ENCODE assay signal across 7 cellular contexts in genomic region chr6:15663057-15663638, GRCh38. TPM values are rescaled to one million over a fixed set of nuclear protein-coding genes. Genes with fewer than 3 reads are reported as not detected.
A peak's percentile ranks its signal among the peaks of the same experiment; 100 is the strongest.
DNase-seq lines count a peak whose midpoint lies in the region; ATAC-seq and TF ChIP-seq lines count a peak whose summit lies in the region.

No MANE protein-coding gene starts in this region.

- no peak for TF ChIP-seq CTCF in HCT116 (IDR thresholded peaks at IDR 0.05 in 2 of 3, conservative IDR thresholded peaks at IDR 0.05 in 1 of 3; ENCODE audit: borderline replicate concordance in 1 of 3, insufficient read depth in 1 of 3, low read depth in 2 of 3, low read length in 2 of 3)
- no peak for TF ChIP-seq CTCF in neural crest cell (conservative IDR thresholded peaks at IDR 0.05)

- no TSS peak for BruUV-seq in HCT116 (replicated peaks; lab: Mats Ljungman, UMichigan)

- TF ChIP-seq RAD21 in HCT116 (IDR thresholded peaks at IDR 0.05; ENCODE audit: low read depth), result no peak

- no peaks in the 10 kb centered on the region for H4K20me1 ChIP-seq in HCT116 (ENCODE audit: insufficient read depth)

- H3K27me3 Mint-ChIP-seq in neural crest cell (ENCODE audit: low read depth), result peaks cover 36% of the 10 kb centered on the region

- peaks cover 10% of the 10 kb centered on the region; the same call in 1 of the 2 replicates for H3K79me2 ChIP-seq in HCT116 (ENCODE audit: insufficient read depth, low read length)

- no peak for TF ChIP-seq POLR2A in HCT116 (IDR thresholded peaks at IDR 0.05; ENCODE audit: borderline replicate concordance, extremely low read depth, insufficient read depth, insufficient read length)

- peak overlapping the region; percentile 65 for H3K9ac ChIP-seq in HCT116 (ENCODE audit: low read length)

- DNase-seq in DMS79 (lab: John Stamatoyannopoulos, UW) (peak; percentile 55), HCT116 (ENCODE audit: low read depth, low spot score) (peak; percentile 34), SJSA1 (ENCODE audit: low read depth in 1 of 2, low spot score in 2 of 2) (peak in 1 of 2 experiments; percentile 80), epidermal melanocyte (ENCODE audit: insufficient read length, low spot score) (peak; percentile 91), neural crest cell (ENCODE audit: low read depth, low spot score) (no peak), NCI-H1105 (lab: John Stamatoyannopoulos, UW) (no peak), NCI-H2107 (lab: John Stamatoyannopoulos, UW) (no peak)

- H3K9me3 ChIP-seq in HCT116 (ENCODE audit: control insufficient read depth in 1 of 2, insufficient read depth in 1 of 2, low read depth in 1 of 2, low read length in 2 of 2), result no peaks in the 10 kb centered on the region
- H3K9me3 ChIP-seq in SJSA1 (replicated peaks), result no peaks in the 10 kb centered on the region

- H3K9me3 Mint-ChIP-seq in neural crest cell, result no peaks in the 10 kb centered on the region

- H3K4me3 Mint-ChIP-seq in neural crest cell, result peak overlapping the region; percentile 83

- peak overlapping the region in 1 of 2 experiments; percentile 82; a peak in 2 of 4 replicates for H3K4me3 ChIP-seq in HCT116 (replicated peaks in 1 of 2; ENCODE audit: low read depth in 1 of 2, low read length in 2 of 2)
- peak overlapping the region; percentile 88 for H3K4me3 ChIP-seq in SJSA1

- no peaks in the 10 kb centered on the region for H3K9me2 ChIP-seq in HCT116 (ENCODE audit: insufficient read depth)

- peak overlapping the region; percentile 96 for H2AFZ ChIP-seq in HCT116 (ENCODE audit: low read depth, low read length, poor library complexity, severe bottlenecking)

- peak; percentile 89 for ATAC-seq in HCT116

- peaks cover 10% of the 10 kb centered on the region for H3K4me1 Mint-ChIP-seq in neural crest cell

- no peaks in the 10 kb centered on the region for H3K36me3 Mint-ChIP-seq in neural crest cell (ENCODE audit: low read depth)

- RAD21 ChIA-PET in HCT116 (lab: Charles Lee; ENCODE audit: low non-redundant PET in 1 of 2, low total read pairs in 2 of 2, uncharacterized antibody in 2 of 2, unreplicated experiment in 2 of 2), result interaction anchor here in 1 of 2 experiments (0.7 kb wide), 1 partner anchor 328 kb away, joined by 3 read pairs; no protein-coding TSS in a partner anchor

- CTCF ChIA-PET in HCT116 (lab: Charles Lee), result no interaction called here

- intact Hi-C loops in HCT116 (cut with micrococcal nuclease), result no loop called here

- peak overlapping the region; percentile 97 for H3K4me2 ChIP-seq in HCT116 (ENCODE audit: low read length)

- no peak overlapping the region for H3K27ac ChIP-seq in HCT116 (ENCODE audit: low read depth, low read length)
- H3K27ac ChIP-seq in SJSA1, result peak overlapping the region; percentile 46

- H3K36me3 ChIP-seq in HCT116 (ENCODE audit: control insufficient read depth in 1 of 2, insufficient read depth in 2 of 2, low read length in 2 of 2) (no peaks in the 10 kb centered on the region), SJSA1 (peaks cover 14% of the 10 kb centered on the region)

- no peak overlapping the region for H3K27ac Mint-ChIP-seq in neural crest cell (ENCODE audit: unreplicated experiment)

- peaks cover 3 to 13% of the 10 kb centered on the region in 2 experiments; a peak in 2 of 4 replicates for H3K4me1 ChIP-seq in HCT116 (ENCODE audit: control insufficient read depth in 1 of 2, insufficient read depth in 2 of 2, low read length in 2 of 2)
- peaks cover 9% of the 10 kb centered on the region for H3K4me1 ChIP-seq in SJSA1 (replicated peaks)

- POLR2A ChIA-PET in HCT116 (lab: Charles Lee), result no interaction called here

- H3K27me3 ChIP-seq in HCT116 (ENCODE audit: insufficient read depth, low read length), result no peaks in the 10 kb centered on the region
- H3K27me3 ChIP-seq in SJSA1 (replicated peaks), result peaks cover 3% of the 10 kb centered on the region

TF ChIP-seq in HCT116, 20 proteins besides CTCF, POLR2A, EP300 and RAD21:
- TF ChIP-seq YY1 (IDR thresholded peaks at IDR 0.05; ENCODE audit: extremely low read depth, insufficient replicate concordance, low read depth, low read length), result no peak
- TF ChIP-seq CEBPB (IDR thresholded peaks at IDR 0.05; ENCODE audit: low read depth), result no peak
- TF ChIP-seq POLR2AphosphoS5 (IDR thresholded peaks at IDR 0.05; ENCODE audit: low read depth, low read length), result no peak; the same call in 1 of the 2 replicates
- no peak for TF ChIP-seq SRF (IDR thresholded peaks at IDR 0.05; ENCODE audit: low read depth)
- TF ChIP-seq JUND (IDR thresholded peaks at IDR 0.05), result no peak
- no peak for TF ChIP-seq SIN3A (IDR thresholded peaks at IDR 0.05; ENCODE audit: low read depth)
- TF ChIP-seq EZH2phosphoT487 (IDR thresholded peaks at IDR 0.05; ENCODE audit: borderline replicate concordance), result no peak
- TF ChIP-seq ZFX (IDR thresholded peaks at IDR 0.05), result no peak
- TF ChIP-seq MAX (IDR thresholded peaks at IDR 0.05), result peak; percentile 82
- TF ChIP-seq TCF7L2 (IDR thresholded peaks at IDR 0.05; ENCODE audit: borderline replicate concordance, extremely low read depth, insufficient read depth, insufficient read length), result no peak
- no peak for TF ChIP-seq EZH2 (IDR thresholded peaks at IDR 0.05)
- peak; percentile 69 for TF ChIP-seq CBX3 (IDR thresholded peaks at IDR 0.05; ENCODE audit: low read depth)
- TF ChIP-seq, protein P1, sequence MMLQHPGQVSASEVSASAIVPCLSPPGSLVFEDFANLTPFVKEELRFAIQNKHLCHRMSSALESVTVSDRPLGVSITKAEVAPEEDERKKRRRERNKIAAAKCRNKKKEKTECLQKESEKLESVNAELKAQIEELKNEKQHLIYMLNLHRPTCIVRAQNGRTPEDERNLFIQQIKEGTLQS (IDR thresholded peaks at IDR 0.05), result no peak
- no peak for TF ChIP-seq ZNF274 (IDR thresholded peaks at IDR 0.05; ENCODE audit: low read depth, low read length)
- TF ChIP-seq EGR1 (IDR thresholded peaks at IDR 0.05; ENCODE audit: low read depth), result no peak
- TF ChIP-seq ELF1 (IDR thresholded peaks at IDR 0.05; ENCODE audit: borderline replicate concordance, low read depth), result peak; percentile 54; the same call in 1 of the 2 replicates
- TF ChIP-seq SP1 (IDR thresholded peaks at IDR 0.05; ENCODE audit: low read depth), result no peak
- no peak for TF ChIP-seq REST (IDR thresholded peaks at IDR 0.05; ENCODE audit: low read depth)
- TF ChIP-seq ZBTB33 (IDR thresholded peaks at IDR 0.05; ENCODE audit: extremely low read depth, insufficient replicate concordance, low read length), result no peak

RNA-seq across cellular contexts. Expression of gene DTNBP1, which starts 0.3 kb away (rescaled TPM):
- total RNA-seq in HCT116 (2021; ENCODE audit: unreplicated experiment), result 16.7 TPM
- 17.3 and 20.9 TPM in 2 replicates for polyA plus RNA-seq in HCT116 (2012)
- 0.56 and 2.7 TPM in 2 replicates for total RNA-seq in SJSA1 (2014; rRNA removed; shearing (Covaris generic))
- total RNA-seq in neural crest cell, result 13.5 and 13.6 TPM in 2 replicates

Comparison
In these comparisons a context has a peak if more than half of its experiments do, and no peak if none do; other contexts are left out.
1. DNase-seq: peak in DMS79 (single experiment), HCT116 (single experiment) and epidermal melanocyte (single experiment); none in neural crest cell (single experiment), NCI-H1105 (single experiment) and NCI-H2107 (single experiment).